In the genomic region with DNA sequence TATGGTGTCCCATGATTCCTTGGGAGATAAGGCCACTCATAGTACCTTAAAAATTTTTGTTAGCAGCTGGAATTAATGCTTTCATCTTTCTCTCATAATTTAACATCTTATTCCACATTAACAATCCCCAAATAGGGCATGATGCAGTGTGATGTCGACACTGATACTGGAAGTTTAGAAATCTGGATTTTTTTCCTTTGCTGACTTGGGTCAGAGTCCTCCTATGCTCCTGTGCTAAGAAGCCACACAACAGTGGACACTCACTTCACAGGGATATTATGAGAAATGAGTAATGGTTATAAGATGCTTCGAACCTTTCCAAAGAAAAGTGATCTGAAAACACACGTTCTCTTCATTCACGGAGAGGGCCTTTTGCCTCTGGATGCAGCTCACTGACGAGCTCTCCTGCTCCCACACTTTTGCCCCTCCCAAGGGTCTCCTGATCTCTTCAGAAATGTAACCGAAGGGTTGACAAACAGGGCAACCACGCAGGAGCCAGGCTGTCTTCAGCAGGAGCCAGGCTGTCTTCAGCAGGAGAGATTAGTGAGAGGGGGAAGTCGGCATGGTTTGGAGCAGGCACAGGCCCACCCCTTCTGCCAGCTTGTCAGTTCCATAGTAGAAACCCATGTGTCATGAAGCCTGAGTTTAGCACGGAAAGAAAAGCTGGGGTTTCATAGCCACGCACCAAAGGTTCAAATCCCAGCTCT, we compare ENCODE assay signal across 19 cellular contexts.
DNase-seq lines count a peak whose midpoint lies in the region; ATAC-seq and TF ChIP-seq lines count a peak whose summit lies in the region.
"Had no signal": no experiment of that assay in that cellular context is flagged by ENCODE, and none has a peak within 500 bp of the region (broad histone marks: within the 10 kb centered on the region; RNA-seq: fewer than 3 reads in every experiment).

No MANE protein-coding gene starts in this region.

- H3K9me3 Mint-ChIP-seq in activated CD4-positive, alpha-beta memory T cell treated with anti-CD3 and anti-CD28 coated beads, Interleukin-2, amount 10 ng/mL, durations not matched to agents 7 days and 5 days: no peaks in the 10 kb centered on the region
- H3K9me3 Mint-ChIP-seq: WTC11 had no signal

- peaks cover 0 to 8% (median 0%) of the 10 kb centered on the region in 4 donors for H3K4me1 ChIP-seq in Peyer's patch
- peaks cover 11% of the 10 kb centered on the region for H3K4me1 ChIP-seq in osteoblast (ENCODE audit: insufficient read depth, low read length)

- no peak for ATAC-seq in GM21367 (IDR thresholded peaks at IDR 0.05; ENCODE audit: unreplicated experiment)
- ATAC-seq: activated CD8-positive, alpha-beta memory T cell treated with anti-CD3 and anti-CD28 coated beads, Interleukin-2, amount 10 ng/mL, durations not matched to agents 7 days and 5 days; WTC11 had no signal

- H3K36me3 Mint-ChIP-seq in activated CD4-positive, alpha-beta memory T cell treated with anti-CD3 and anti-CD28 coated beads, Interleukin-2, amount 10 ng/mL, durations not matched to agents 7 days and 5 days (ENCODE audit: low read depth): no peaks in the 10 kb centered on the region
- H3K36me3 Mint-ChIP-seq: activated CD8-positive, alpha-beta memory T cell treated with anti-CD3 and anti-CD28 coated beads, Interleukin-2, amount 10 ng/mL, durations not matched to agents 7 days and 5 days; WTC11 had no signal

- no peaks in the 10 kb centered on the region for H3K9me3 ChIP-seq in Peyer's patch
- no peaks in the 10 kb centered on the region for H3K9me3 ChIP-seq in osteoblast (ENCODE audit: low read depth, low read length)
- H3K9me3 ChIP-seq: Caco-2 had no signal

- no peak overlapping the region for H2AFZ ChIP-seq in osteoblast (ENCODE audit: low read length)

- H3K4me1 Mint-ChIP-seq in activated CD4-positive, alpha-beta memory T cell treated with anti-CD3 and anti-CD28 coated beads, Interleukin-2, amount 10 ng/mL, durations not matched to agents 7 days and 5 days: no peaks in the 10 kb centered on the region
- H3K4me1 Mint-ChIP-seq: activated CD8-positive, alpha-beta memory T cell treated with anti-CD3 and anti-CD28 coated beads, Interleukin-2, amount 10 ng/mL, durations not matched to agents 7 days and 5 days had no signal

- no peak for TF ChIP-seq CTCF in AG09309 (IDR thresholded peaks at IDR 0.05; ENCODE audit: control insufficient read depth, insufficient read depth, low read depth, low read length, missing control alignments)
- TF ChIP-seq CTCF in Peyer's patch (IDR thresholded peaks at IDR 0.05): no peak
- no peak for TF ChIP-seq CTCF in fibroblast of the aortic adventitia (IDR thresholded peaks at IDR 0.05; ENCODE audit: insufficient read depth, low read length)
- TF ChIP-seq CTCF in osteoblast (IDR thresholded peaks at IDR 0.05; ENCODE audit: extremely low read depth, low read depth, low read length): no peak

- no peaks in the 10 kb centered on the region for H3K79me2 ChIP-seq in osteoblast (ENCODE audit: insufficient read depth, low read length)

- DNase-seq in AG09309 (ENCODE audit: low read depth) (peak; percentile 23), Peyer's patch (no peak), fibroblast of the aortic adventitia (ENCODE audit: low read depth) (peak; percentile 45), osteoblast (ENCODE audit: insufficient read length, low spot score, missing footprints) (peak; percentile 71), NCI-H146 treated with DMSO at 0.1 percent for 48 hours (lab: John Stamatoyannopoulos, UW; ENCODE audit: unreplicated experiment) (no peak)
- no peak for DNase-seq in activated CD8-positive, alpha-beta memory T cell treated with anti-CD3 and anti-CD28 coated beads for 24 hours
- no peak for DNase-seq in activated CD4-positive, alpha-beta memory T cell treated with anti-CD3 and anti-CD28 coated beads, Interleukin-2, amount 10 ng/mL, durations not matched to agents 7 days and 5 days
- DNase-seq: activated CD8-positive, alpha-beta memory T cell treated with anti-CD3 and anti-CD28 coated beads, Interleukin-2, amount 10 ng/mL, durations not matched to agents 7 days and 5 days; activated gamma-delta T cell; Caco-2; dorsolateral prefrontal cortex; glutamatergic neuron; MM.1S; NCI-H187 treated with DMSO at 0.1 percent for 48 hours; NCI-H446; T-helper 2 cell had no signal

- no peak overlapping the region for H3K27ac Mint-ChIP-seq in activated CD4-positive, alpha-beta memory T cell treated with anti-CD3 and anti-CD28 coated beads, Interleukin-2, amount 10 ng/mL, durations not matched to agents 7 days and 5 days
- H3K27ac Mint-ChIP-seq: activated CD8-positive, alpha-beta memory T cell treated with anti-CD3 and anti-CD28 coated beads, Interleukin-2, amount 10 ng/mL, durations not matched to agents 7 days and 5 days; WTC11 had no signal

- H3K27ac ChIP-seq in Peyer's patch (peak overlapping the region in 3 of 4 donors; percentile 2 to 52 (median 25)), osteoblast (ENCODE audit: low read depth, low read length) (no peak overlapping the region)
- H3K27ac ChIP-seq: brain microvascular endothelial cell, dorsolateral prefrontal cortex had no signal

- H3K4me2 ChIP-seq in osteoblast (ENCODE audit: insufficient read depth, low read length): no peak overlapping the region

- H3K4me3 ChIP-seq in AG09309 (ENCODE audit: control insufficient read depth, low read depth, low read length) (no peak overlapping the region), Peyer's patch (no peak overlapping the region), fibroblast of the aortic adventitia (ENCODE audit: low read depth, low read length) (no peak overlapping the region), osteoblast (ENCODE audit: insufficient read depth, low read length) (no peak overlapping the region)
- H3K4me3 ChIP-seq: dorsolateral prefrontal cortex had no signal

- TF ChIP-seq POLR2A in Peyer's patch (IDR thresholded peaks at IDR 0.05): no peak

- H3K27me3 ChIP-seq in Peyer's patch (no peaks in the 10 kb centered on the region), osteoblast (ENCODE audit: insufficient read depth, low read length) (no peaks in the 10 kb centered on the region)
- H3K27me3 ChIP-seq: brain microvascular endothelial cell, dorsolateral prefrontal cortex had no signal

- CTCF ChIA-PET in activated CD4-positive, alpha-beta memory T cell treated with anti-CD3 and anti-CD28 coated beads, Interleukin-2, amount 10 ng/mL, durations not matched to agents 7 days and 5 days (lab: Charles Lee): interaction anchor here (1.7 kb wide), 1 partner anchor 157 kb away, joined by 4 read pairs; no protein-coding TSS in a partner anchor

- no peak overlapping the region for H3K4me3 Mint-ChIP-seq in activated CD4-positive, alpha-beta memory T cell treated with anti-CD3 and anti-CD28 coated beads, Interleukin-2, amount 10 ng/mL, durations not matched to agents 7 days and 5 days
- H3K4me3 Mint-ChIP-seq: activated CD8-positive, alpha-beta memory T cell treated with anti-CD3 and anti-CD28 coated beads, Interleukin-2, amount 10 ng/mL, durations not matched to agents 7 days and 5 days; WTC11 had no signal

- H3K27me3 Mint-ChIP-seq in activated CD4-positive, alpha-beta memory T cell treated with anti-CD3 and anti-CD28 coated beads, Interleukin-2, amount 10 ng/mL, durations not matched to agents 7 days and 5 days: no peaks in the 10 kb centered on the region
- H3K27me3 Mint-ChIP-seq: activated CD8-positive, alpha-beta memory T cell treated with anti-CD3 and anti-CD28 coated beads, Interleukin-2, amount 10 ng/mL, durations not matched to agents 7 days and 5 days had no signal

- H3K36me3 ChIP-seq in Peyer's patch: no peaks in the 10 kb centered on the region
- H3K36me3 ChIP-seq in osteoblast (ENCODE audit: insufficient read depth, low read length): no peaks in the 10 kb centered on the region
- H3K36me3 ChIP-seq: brain microvascular endothelial cell had no signal

- H4K20me1 ChIP-seq in osteoblast (ENCODE audit: insufficient read depth, low read length): no peaks in the 10 kb centered on the region

- POLR2A ChIA-PET in activated CD4-positive, alpha-beta memory T cell treated with anti-CD3 and anti-CD28 coated beads, Interleukin-2, amount 10 ng/mL, durations not matched to agents 7 days and 5 days (lab: Charles Lee): no interaction called here

Comparison
In these comparisons a context has a peak if more than half of its experiments do, and no peak if none do; other contexts are left out.
1. DNase-seq: peak in AG09309 (single experiment), fibroblast of the aortic adventitia (single experiment) and osteoblast (single experiment); none in Peyer's patch (0 of 3), activated CD8-positive, alpha-beta memory T cell treated with anti-CD3 and anti-CD28 coated beads for 24 hours (single experiment), NCI-H146 treated with DMSO at 0.1 percent for 48 hours (single experiment) and activated CD4-positive, alpha-beta memory T cell treated with anti-CD3 and anti-CD28 coated beads, Interleukin-2, amount 10 ng/mL, durations not matched to agents 7 days and 5 days (single experiment).